ENCODE assay signal across 3 cellular contexts in the genomic region with DNA sequence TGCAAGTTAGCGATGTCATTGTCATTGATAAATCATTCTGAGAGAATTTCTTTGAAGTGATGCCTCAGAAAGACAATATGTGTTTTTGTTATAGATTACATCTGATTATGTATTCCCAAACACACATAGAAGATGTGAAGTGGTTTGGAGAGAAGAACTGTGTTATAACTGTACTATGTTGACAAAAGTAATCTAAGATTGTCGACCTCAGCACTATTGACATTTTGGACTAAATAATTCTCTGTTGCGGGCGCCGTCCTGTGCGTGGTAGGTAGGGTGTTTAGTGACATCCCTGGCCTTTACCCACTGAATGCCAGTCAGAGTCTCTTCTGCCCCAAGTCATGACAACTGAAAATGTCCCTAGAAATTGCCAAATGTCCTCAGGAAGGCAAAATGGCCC.
A peak's percentile ranks its signal among the peaks of the same experiment; 100 is the strongest.
TF ChIP-seq lines count a peak whose summit lies in the region.

No MANE protein-coding gene starts in this region.

TF ChIP-seq in HepG2, 621 proteins besides CTCF, POLR2A, EP300 and RAD21:
- TF ChIP-seq, protein P1, sequence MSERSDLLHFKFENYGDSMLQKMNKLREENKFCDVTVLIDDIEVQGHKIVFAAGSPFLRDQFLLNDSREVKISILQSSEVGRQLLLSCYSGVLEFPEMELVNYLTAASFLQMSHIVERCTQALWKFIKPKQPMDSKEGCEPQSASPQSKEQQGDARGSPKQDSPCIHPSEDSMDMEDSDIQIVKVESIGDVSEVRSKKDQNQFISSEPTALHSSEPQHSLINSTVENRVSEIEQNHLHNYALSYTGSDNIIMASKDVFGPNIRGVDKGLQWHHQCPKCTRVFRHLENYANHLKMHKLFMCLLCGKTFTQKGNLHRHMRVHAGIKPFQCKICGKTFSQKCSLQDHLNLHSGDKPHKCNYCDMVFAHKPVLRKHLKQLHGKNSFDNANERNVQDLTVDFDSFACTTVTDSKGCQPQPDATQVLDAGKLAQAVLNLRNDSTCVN (CRISPR knock-in tag; IDR thresholded peaks at IDR 0.05; ENCODE audit: borderline replicate concordance) = no peak
- TF ChIP-seq MAFF (IDR thresholded peaks at IDR 0.05; ENCODE audit: low read depth, low read length) (peak; percentile 42; the same call in 1 of the 2 replicates), MAFK (conservative IDR thresholded peaks at IDR 0.05 in 1 of 2, IDR thresholded peaks at IDR 0.05 in 1 of 2; ENCODE audit: low read length in 2 of 2) (peak; percentile 36 to 79; a peak in 3 of 4 replicates)

TF ChIP-seq in K562, 482 proteins besides CTCF, POLR2A, EP300 and RAD21:
- TF ChIP-seq, protein P2, sequence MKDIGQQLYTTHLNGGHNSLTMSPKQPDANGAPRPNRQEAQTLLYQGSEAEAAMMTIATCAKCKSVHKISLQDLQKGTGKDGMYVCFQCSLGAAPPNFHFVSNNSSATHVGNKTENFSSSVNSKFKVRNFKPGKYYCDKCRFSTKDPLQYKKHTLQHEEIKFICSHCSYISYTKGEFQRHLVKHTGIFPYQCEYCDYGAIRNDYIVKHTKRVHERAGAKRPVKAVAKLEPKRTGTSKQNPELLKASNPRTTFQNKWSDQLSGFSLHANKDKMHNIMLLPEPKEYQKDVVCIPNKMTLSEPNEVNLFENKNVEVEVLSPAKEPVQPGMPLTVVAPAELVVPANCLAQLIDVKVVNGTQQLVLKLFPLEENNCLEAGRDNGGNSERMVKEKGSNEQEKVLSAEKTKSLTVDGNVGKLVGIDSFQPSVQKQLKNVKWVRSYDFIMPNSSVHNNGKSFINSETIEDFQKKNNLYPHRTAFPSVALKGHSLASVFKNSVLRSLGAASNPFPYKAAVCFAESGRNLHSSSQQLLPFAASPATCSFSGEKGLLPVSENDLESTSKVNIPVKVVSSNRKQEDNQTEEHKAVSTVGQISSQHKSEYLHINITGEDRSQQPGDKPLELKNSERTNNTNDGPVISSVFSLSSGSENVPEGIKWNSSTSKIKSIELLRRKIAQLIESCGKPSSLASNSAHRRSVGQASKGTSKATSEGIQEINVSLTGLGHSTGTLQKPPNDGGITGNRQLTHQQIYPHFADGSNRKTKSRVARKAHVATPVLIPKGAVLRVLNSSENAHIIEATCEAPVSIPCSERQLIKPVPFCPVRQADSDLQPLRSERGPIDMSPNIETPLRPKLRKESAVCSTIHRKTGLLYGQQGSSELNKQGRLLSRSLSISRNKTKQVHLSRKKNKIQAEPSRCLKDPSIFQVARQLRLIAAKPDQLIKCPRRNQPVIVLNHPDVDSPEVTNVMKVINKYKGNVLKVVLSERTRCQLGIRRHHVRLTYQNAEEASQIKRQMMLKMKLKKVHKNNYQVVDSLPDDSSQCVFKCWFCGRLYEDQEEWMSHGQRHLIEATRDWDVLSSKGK (CRISPR knock-in tag; IDR thresholded peaks at IDR 0.05) = no peak
- TF ChIP-seq FUS (optimal IDR thresholded peaks at IDR 0.05; ENCODE audit: low read depth, low read length) = no peak
- TF ChIP-seq PHF20 (IDR thresholded peaks at IDR 0.05; ENCODE audit: partially characterized antibody) = no peak
- TF ChIP-seq ZNF316 (IDR thresholded peaks at IDR 0.05) = 0 out of 2 replicates have a peak, but pooled peaks have one; percentile 31
- no peak for TF ChIP-seq SMARCC2 (IDR thresholded peaks at IDR 0.05; ENCODE audit: low read depth)
TF ChIP-seq in K562: peak in this region for 1.

TF ChIP-seq in GM23338, 12 proteins besides CTCF, POLR2A, EP300 and RAD21:
- TF ChIP-seq EZH2phosphoT487 (IDR thresholded peaks at IDR 0.05; ENCODE audit: unreplicated experiment) = no peak
- TF ChIP-seq, protein P3, sequence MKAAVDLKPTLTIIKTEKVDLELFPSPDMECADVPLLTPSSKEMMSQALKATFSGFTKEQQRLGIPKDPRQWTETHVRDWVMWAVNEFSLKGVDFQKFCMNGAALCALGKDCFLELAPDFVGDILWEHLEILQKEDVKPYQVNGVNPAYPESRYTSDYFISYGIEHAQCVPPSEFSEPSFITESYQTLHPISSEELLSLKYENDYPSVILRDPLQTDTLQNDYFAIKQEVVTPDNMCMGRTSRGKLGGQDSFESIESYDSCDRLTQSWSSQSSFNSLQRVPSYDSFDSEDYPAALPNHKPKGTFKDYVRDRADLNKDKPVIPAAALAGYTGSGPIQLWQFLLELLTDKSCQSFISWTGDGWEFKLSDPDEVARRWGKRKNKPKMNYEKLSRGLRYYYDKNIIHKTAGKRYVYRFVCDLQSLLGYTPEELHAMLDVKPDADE (IDR thresholded peaks at IDR 0.05) = no peak
